Comparison of ENCODE assay signal across 1 cellular context in genomic region chr15:84799511-84800187, GRCh38.
TF ChIP-seq lines count a peak whose summit lies in the region.

No MANE protein-coding gene starts in this region.

TF ChIP-seq in liver, 16 proteins besides CTCF, POLR2A, EP300 and RAD21 (continued from another document):
- TF ChIP-seq, protein P1, sequence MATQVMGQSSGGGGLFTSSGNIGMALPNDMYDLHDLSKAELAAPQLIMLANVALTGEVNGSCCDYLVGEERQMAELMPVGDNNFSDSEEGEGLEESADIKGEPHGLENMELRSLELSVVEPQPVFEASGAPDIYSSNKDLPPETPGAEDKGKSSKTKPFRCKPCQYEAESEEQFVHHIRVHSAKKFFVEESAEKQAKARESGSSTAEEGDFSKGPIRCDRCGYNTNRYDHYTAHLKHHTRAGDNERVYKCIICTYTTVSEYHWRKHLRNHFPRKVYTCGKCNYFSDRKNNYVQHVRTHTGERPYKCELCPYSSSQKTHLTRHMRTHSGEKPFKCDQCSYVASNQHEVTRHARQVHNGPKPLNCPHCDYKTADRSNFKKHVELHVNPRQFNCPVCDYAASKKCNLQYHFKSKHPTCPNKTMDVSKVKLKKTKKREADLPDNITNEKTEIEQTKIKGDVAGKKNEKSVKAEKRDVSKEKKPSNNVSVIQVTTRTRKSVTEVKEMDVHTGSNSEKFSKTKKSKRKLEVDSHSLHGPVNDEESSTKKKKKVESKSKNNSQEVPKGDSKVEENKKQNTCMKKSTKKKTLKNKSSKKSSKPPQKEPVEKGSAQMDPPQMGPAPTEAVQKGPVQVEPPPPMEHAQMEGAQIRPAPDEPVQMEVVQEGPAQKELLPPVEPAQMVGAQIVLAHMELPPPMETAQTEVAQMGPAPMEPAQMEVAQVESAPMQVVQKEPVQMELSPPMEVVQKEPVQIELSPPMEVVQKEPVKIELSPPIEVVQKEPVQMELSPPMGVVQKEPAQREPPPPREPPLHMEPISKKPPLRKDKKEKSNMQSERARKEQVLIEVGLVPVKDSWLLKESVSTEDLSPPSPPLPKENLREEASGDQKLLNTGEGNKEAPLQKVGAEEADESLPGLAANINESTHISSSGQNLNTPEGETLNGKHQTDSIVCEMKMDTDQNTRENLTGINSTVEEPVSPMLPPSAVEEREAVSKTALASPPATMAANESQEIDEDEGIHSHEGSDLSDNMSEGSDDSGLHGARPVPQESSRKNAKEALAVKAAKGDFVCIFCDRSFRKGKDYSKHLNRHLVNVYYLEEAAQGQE (IDR thresholded peaks at IDR 0.05), result no peak
- TF ChIP-seq JUND (IDR thresholded peaks at IDR 0.05) (no peak), HNF4G (IDR thresholded peaks at IDR 0.05) (no peak), FOXA1 (IDR thresholded peaks at IDR 0.05) (no peak), NR2F2 (IDR thresholded peaks at IDR 0.05) (no peak), YY1 (IDR thresholded peaks at IDR 0.05) (no peak), SP1 (IDR thresholded peaks at IDR 0.05) (peak; percentile 34), MAX (IDR thresholded peaks at IDR 0.05) (no peak), RXRA (IDR thresholded peaks at IDR 0.05) (peak; percentile 55 to 79), FOXA2 (IDR thresholded peaks at IDR 0.05) (no peak), HNF4A (conservative IDR thresholded peaks at IDR 0.05) (peak; percentile 37 to 48), TAF1 (conservative IDR thresholded peaks at IDR 0.05) (no peak)
- TF ChIP-seq, protein P2, sequence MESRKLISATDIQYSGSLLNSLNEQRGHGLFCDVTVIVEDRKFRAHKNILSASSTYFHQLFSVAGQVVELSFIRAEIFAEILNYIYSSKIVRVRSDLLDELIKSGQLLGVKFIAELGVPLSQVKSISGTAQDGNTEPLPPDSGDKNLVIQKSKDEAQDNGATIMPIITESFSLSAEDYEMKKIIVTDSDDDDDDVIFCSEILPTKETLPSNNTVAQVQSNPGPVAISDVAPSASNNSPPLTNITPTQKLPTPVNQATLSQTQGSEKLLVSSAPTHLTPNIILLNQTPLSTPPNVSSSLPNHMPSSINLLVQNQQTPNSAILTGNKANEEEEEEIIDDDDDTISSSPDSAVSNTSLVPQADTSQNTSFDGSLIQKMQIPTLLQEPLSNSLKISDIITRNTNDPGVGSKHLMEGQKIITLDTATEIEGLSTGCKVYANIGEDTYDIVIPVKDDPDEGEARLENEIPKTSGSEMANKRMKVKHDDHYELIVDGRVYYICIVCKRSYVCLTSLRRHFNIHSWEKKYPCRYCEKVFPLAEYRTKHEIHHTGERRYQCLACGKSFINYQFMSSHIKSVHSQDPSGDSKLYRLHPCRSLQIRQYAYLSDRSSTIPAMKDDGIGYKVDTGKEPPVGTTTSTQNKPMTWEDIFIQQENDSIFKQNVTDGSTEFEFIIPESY (IDR thresholded peaks at IDR 0.05), result no peak
- TF ChIP-seq, protein P3, sequence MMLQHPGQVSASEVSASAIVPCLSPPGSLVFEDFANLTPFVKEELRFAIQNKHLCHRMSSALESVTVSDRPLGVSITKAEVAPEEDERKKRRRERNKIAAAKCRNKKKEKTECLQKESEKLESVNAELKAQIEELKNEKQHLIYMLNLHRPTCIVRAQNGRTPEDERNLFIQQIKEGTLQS (IDR thresholded peaks at IDR 0.05), result no peak
